Comparison of ENCODE assay signal across 9 cellular contexts in genomic region chr9:110047955-110048472, GRCh38.
DNase-seq lines count a peak whose midpoint lies in the region; ATAC-seq and TF ChIP-seq lines count a peak whose summit lies in the region.
"Had no signal": no experiment of that assay in that cellular context is flagged by ENCODE, and none has a peak within 500 bp of the region (broad histone marks: within the 10 kb centered on the region; RNA-seq: fewer than 3 reads in every experiment).

No MANE protein-coding gene starts in this region.

- no peaks in the 10 kb centered on the region for H3K27me3 Mint-ChIP-seq in activated naive CD4-positive, alpha-beta T cell treated with anti-CD3 and anti-CD28 coated beads, Interleukin-2, amount 50 U/mL, for 24 hours
- H3K27me3 Mint-ChIP-seq in stimulated activated memory B cell treated with anti-CD40 and anti-IgM and Interleukin-4, amounts not matched to agents 10 μg/mL and 1 μg/mL and 100 μg/mL, for 72 hours = no peaks in the 10 kb centered on the region

- H3K36me3 Mint-ChIP-seq in activated naive CD4-positive, alpha-beta T cell treated with anti-CD3 and anti-CD28 coated beads, Interleukin-2, amount 50 U/mL, for 24 hours = no peaks in the 10 kb centered on the region
- peaks cover 44% of the 10 kb centered on the region for H3K36me3 Mint-ChIP-seq in stimulated activated memory B cell treated with anti-CD40 and anti-IgM and Interleukin-4, amounts not matched to agents 10 μg/mL and 1 μg/mL and 100 μg/mL, for 72 hours

- POLR2A ChIA-PET in HCT116 (lab: Charles Lee) = no interaction called here

- H3K27ac ChIP-seq in HCT116 (ENCODE audit: low read depth, low read length) (no peak overlapping the region), iPS-20b (ENCODE audit: low read length) (peak overlapping the region; percentile 68)

- H2AFZ ChIP-seq in HCT116 (ENCODE audit: low read depth, low read length, poor library complexity, severe bottlenecking) = no peak overlapping the region

- H3K27me3 ChIP-seq in HCT116 (ENCODE audit: insufficient read depth, low read length) (no peaks in the 10 kb centered on the region), iPS-20b (ENCODE audit: insufficient read depth, low read length) (peaks cover 24% of the 10 kb centered on the region)

- H3K9me3 Mint-ChIP-seq in activated naive CD4-positive, alpha-beta T cell treated with anti-CD3 and anti-CD28 coated beads, Interleukin-2, amount 50 U/mL, for 24 hours = no peaks in the 10 kb centered on the region
- H3K9me3 Mint-ChIP-seq in stimulated activated memory B cell treated with anti-CD40 and anti-IgM and Interleukin-4, amounts not matched to agents 10 μg/mL and 1 μg/mL and 100 μg/mL, for 72 hours = no peaks in the 10 kb centered on the region

- peaks cover 38% of the 10 kb centered on the region for H3K4me1 Mint-ChIP-seq in activated naive CD4-positive, alpha-beta T cell treated with anti-CD3 and anti-CD28 coated beads, Interleukin-2, amount 50 U/mL, for 24 hours
- H3K4me1 Mint-ChIP-seq in stimulated activated memory B cell treated with anti-CD40 and anti-IgM and Interleukin-4, amounts not matched to agents 10 μg/mL and 1 μg/mL and 100 μg/mL, for 72 hours = peaks cover 33% of the 10 kb centered on the region

- peak overlapping the region; percentile 87 for H3K4me2 ChIP-seq in HCT116 (ENCODE audit: low read length)

- CTCF ChIA-PET in HCT116 (lab: Charles Lee) = no interaction called here

- BruUV-seq in HCT116 (replicated peaks; lab: Mats Ljungman, UMichigan) = no TSS peak

- RAD21 ChIA-PET in HCT116 (lab: Charles Lee; ENCODE audit: low non-redundant PET in 1 of 2, low total read pairs in 2 of 2, uncharacterized antibody in 2 of 2, unreplicated experiment in 2 of 2) = no interaction called here

- no peak for TF ChIP-seq CTCF in HCT116 (IDR thresholded peaks at IDR 0.05 in 2 of 3, conservative IDR thresholded peaks at IDR 0.05 in 1 of 3; ENCODE audit: borderline replicate concordance in 1 of 3, insufficient read depth in 1 of 3, low read depth in 2 of 3, low read length in 2 of 3)

- TF ChIP-seq POLR2A in HCT116 (IDR thresholded peaks at IDR 0.05; ENCODE audit: borderline replicate concordance, extremely low read depth, insufficient read depth, insufficient read length) = no peak

- H3K27ac Mint-ChIP-seq in activated naive CD4-positive, alpha-beta T cell treated with anti-CD3 and anti-CD28 coated beads, Interleukin-2, amount 50 U/mL, for 24 hours = peak overlapping the region; percentile 53
- H3K27ac Mint-ChIP-seq in stimulated activated memory B cell treated with anti-CD40 and anti-IgM and Interleukin-4, amounts not matched to agents 10 μg/mL and 1 μg/mL and 100 μg/mL, for 72 hours = peak overlapping the region; percentile 95

- H3K9me3 ChIP-seq in HCT116 (ENCODE audit: control insufficient read depth in 1 of 2, insufficient read depth in 1 of 2, low read depth in 1 of 2, low read length in 2 of 2) (no peaks in the 10 kb centered on the region), iPS-20b (ENCODE audit: insufficient read depth, low read depth, low read length) (no peaks in the 10 kb centered on the region)
- H3K9me3 ChIP-seq: body of pancreas had no signal

- ATAC-seq in HCT116 = peak; percentile 21
- peak; percentile 71 for ATAC-seq in stimulated activated memory B cell treated with anti-CD40 and anti-IgM and Interleukin-4, amounts not matched to agents 10 μg/mL and 1 μg/mL and 100 μg/mL, for 72 hours

- intact Hi-C loops in HCT116 (cut with micrococcal nuclease) = no loop called here

- no peak for TF ChIP-seq RAD21 in HCT116 (IDR thresholded peaks at IDR 0.05; ENCODE audit: low read depth)

- peaks cover 45% of the 10 kb centered on the region for H3K79me2 ChIP-seq in HCT116 (ENCODE audit: insufficient read depth, low read length)

- DNase-seq in NCI-H82 (lab: John Stamatoyannopoulos, UW) = peak; percentile 37
- no peak for DNase-seq in NCI-H82 treated with DMSO at 0.1 percent for 48 hours (lab: John Stamatoyannopoulos, UW; ENCODE audit: unreplicated experiment)
- DNase-seq in HCT116 (ENCODE audit: low read depth, low spot score) = no peak
- peak; percentile 34 for DNase-seq in NCI-H1105 (lab: John Stamatoyannopoulos, UW)
- no peak for DNase-seq in HCEC 1CT

- H3K4me3 ChIP-seq in HCT116 (replicated peaks in 1 of 2; ENCODE audit: low read depth in 1 of 2, low read length in 2 of 2) (peak overlapping the region; percentile 31 to 97), iPS-20b (ENCODE audit: low read length) (peak overlapping the region; percentile 93)

- H3K4me3 Mint-ChIP-seq in activated naive CD4-positive, alpha-beta T cell treated with anti-CD3 and anti-CD28 coated beads, Interleukin-2, amount 50 U/mL, for 24 hours = peak overlapping the region; percentile 91
- peak overlapping the region; percentile 97 for H3K4me3 Mint-ChIP-seq in stimulated activated memory B cell treated with anti-CD40 and anti-IgM and Interleukin-4, amounts not matched to agents 10 μg/mL and 1 μg/mL and 100 μg/mL, for 72 hours

- H3K9me2 ChIP-seq in HCT116 (ENCODE audit: insufficient read depth) = no peaks in the 10 kb centered on the region

- peaks cover 4% of the 10 kb centered on the region; the same call in 1 of the 2 replicates for H4K20me1 ChIP-seq in HCT116 (ENCODE audit: insufficient read depth)

- H3K9ac ChIP-seq in HCT116 (ENCODE audit: low read length) (peak overlapping the region; percentile 93; the same call in 1 of the 2 replicates), iPS-20b (ENCODE audit: low read depth, low read length) (peak overlapping the region; percentile 92)

- H3K36me3 ChIP-seq in HCT116 (ENCODE audit: control insufficient read depth in 1 of 2, insufficient read depth in 2 of 2, low read length in 2 of 2) (no peaks in the 10 kb centered on the region), iPS-20b (ENCODE audit: insufficient read depth, low read depth, low read length) (no peaks in the 10 kb centered on the region)

- H3K4me1 ChIP-seq in HCT116 (ENCODE audit: control insufficient read depth in 1 of 2, insufficient read depth in 2 of 2, low read length in 2 of 2) (peaks cover 20 to 31% of the 10 kb centered on the region in 2 experiments), iPS-20b (ENCODE audit: insufficient read depth, low read length) (peaks cover 19% of the 10 kb centered on the region)

TF ChIP-seq in HCT116, 20 proteins besides CTCF, POLR2A, EP300 and RAD21:
- no peak for TF ChIP-seq SP1 (IDR thresholded peaks at IDR 0.05; ENCODE audit: low read depth)
- TF ChIP-seq, protein P1, sequence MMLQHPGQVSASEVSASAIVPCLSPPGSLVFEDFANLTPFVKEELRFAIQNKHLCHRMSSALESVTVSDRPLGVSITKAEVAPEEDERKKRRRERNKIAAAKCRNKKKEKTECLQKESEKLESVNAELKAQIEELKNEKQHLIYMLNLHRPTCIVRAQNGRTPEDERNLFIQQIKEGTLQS (IDR thresholded peaks at IDR 0.05) = no peak
- TF ChIP-seq, protein P2, sequence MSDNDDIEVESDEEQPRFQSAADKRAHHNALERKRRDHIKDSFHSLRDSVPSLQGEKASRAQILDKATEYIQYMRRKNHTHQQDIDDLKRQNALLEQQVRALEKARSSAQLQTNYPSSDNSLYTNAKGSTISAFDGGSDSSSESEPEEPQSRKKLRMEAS (IDR thresholded peaks at IDR 0.05) = no peak
- no peak for TF ChIP-seq FOSL1 (IDR thresholded peaks at IDR 0.05; ENCODE audit: low read depth)
- TF ChIP-seq CEBPB (IDR thresholded peaks at IDR 0.05; ENCODE audit: low read depth) = no peak
- no peak for TF ChIP-seq EGR1 (IDR thresholded peaks at IDR 0.05; ENCODE audit: low read depth)
- TF ChIP-seq ZFX (IDR thresholded peaks at IDR 0.05) = no peak

Comparison
In these comparisons a context has a peak if more than half of its experiments do, and no peak if none do; other contexts are left out.
1. DNase-seq: peak in NCI-H82 (single experiment) and NCI-H1105 (single experiment); none in NCI-H82 treated with DMSO at 0.1 percent for 48 hours (single experiment), HCT116 (single experiment) and HCEC 1CT (single experiment).